In genomic region chr6:17612048-17612447, GRCh38 we compare ENCODE assay signal across 12 cellular contexts.
"Had no signal": no experiment of that assay in that cellular context is flagged by ENCODE, and none has a peak within 500 bp of the region (broad histone marks: within the 10 kb centered on the region; RNA-seq: fewer than 3 reads in every experiment).

No MANE protein-coding gene starts in this region.

- H3K4me3 Mint-ChIP-seq: activated B cell treated with CpG ODN at 0.5 μM for 24 hours; activated CD4-positive, alpha-beta T cell treated with anti-CD3 and anti-CD28 coated beads, Interleukin-2, amount 10 ng/mL, durations not matched to agents 7 days and 5 days; activated T-helper 17 cell treated with anti-CD3 and anti-CD28 coated beads, Interleukin-2, amount 50 U/mL, for 72 hours had no signal

- H3K9me3 ChIP-seq: breast epithelium, esophagus muscularis mucosa, mucosa of descending colon, pancreas, stomach, thoracic aorta had no signal

- H3K27ac Mint-ChIP-seq: activated B cell treated with CpG ODN at 0.5 μM for 24 hours; activated CD4-positive, alpha-beta T cell treated with anti-CD3 and anti-CD28 coated beads, Interleukin-2, amount 10 ng/mL, durations not matched to agents 7 days and 5 days; activated T-helper 17 cell treated with anti-CD3 and anti-CD28 coated beads, Interleukin-2, amount 50 U/mL, for 72 hours had no signal

- H3K27ac ChIP-seq: breast epithelium, esophagus muscularis mucosa, pancreas, stomach, thoracic aorta had no signal

- H3K27me3 Mint-ChIP-seq: activated B cell treated with CpG ODN at 0.5 μM for 24 hours; activated CD4-positive, alpha-beta T cell treated with anti-CD3 and anti-CD28 coated beads, Interleukin-2, amount 10 ng/mL, durations not matched to agents 7 days and 5 days; activated T-helper 17 cell treated with anti-CD3 and anti-CD28 coated beads, Interleukin-2, amount 50 U/mL, for 72 hours had no signal

- H3K27me3 ChIP-seq: breast epithelium, esophagus muscularis mucosa, pancreas, stomach had no signal

- H3K9me3 Mint-ChIP-seq: activated B cell treated with CpG ODN at 0.5 μM for 24 hours; activated CD4-positive, alpha-beta T cell treated with anti-CD3 and anti-CD28 coated beads, Interleukin-2, amount 10 ng/mL, durations not matched to agents 7 days and 5 days; activated naive CD4-positive, alpha-beta T cell treated with anti-CD3 and anti-CD28 coated beads, Interleukin-2, amount 50 U/mL, for 72 hours; activated T-helper 17 cell treated with anti-CD3 and anti-CD28 coated beads, Interleukin-2, amount 50 U/mL, for 72 hours had no signal

- H3K4me3 ChIP-seq: breast epithelium, esophagus muscularis mucosa, mucosa of descending colon, pancreas, stomach, thoracic aorta had no signal

- H3K4me1 ChIP-seq: breast epithelium, esophagus muscularis mucosa had no signal

- DNase-seq: activated B cell treated with CpG ODN at 0.5 μM for 24 hours; activated CD4-positive, alpha-beta T cell treated with anti-CD3 and anti-CD28 coated beads, Interleukin-2, amount 10 ng/mL, durations not matched to agents 7 days and 5 days; aorta; mucosa of descending colon; pancreas; stimulated activated CD4-positive, alpha-beta T cell treated with anti-CD3 and anti-CD28 coated beads, Interleukin-4, amount 100 ng/mL, for 1 hour; stomach had no signal

- ATAC-seq: activated naive CD4-positive, alpha-beta T cell treated with anti-CD3 and anti-CD28 coated beads, Interleukin-2, amount 50 U/mL, for 72 hours; activated T-helper 17 cell treated with anti-CD3 and anti-CD28 coated beads, Interleukin-2, amount 50 U/mL, for 72 hours; mucosa of descending colon; pancreas had no signal

- H3K4me1 Mint-ChIP-seq: activated B cell treated with CpG ODN at 0.5 μM for 24 hours; activated CD4-positive, alpha-beta T cell treated with anti-CD3 and anti-CD28 coated beads, Interleukin-2, amount 10 ng/mL, durations not matched to agents 7 days and 5 days had no signal
